16 cellular contexts compared by ENCODE assay signal in genomic region chr7:21850531-21851285, GRCh38.
DNase-seq lines count a peak whose midpoint lies in the region; ATAC-seq, FAIRE-seq and TF ChIP-seq lines count a peak whose summit lies in the region.
"Had no signal": no experiment of that assay in that cellular context is flagged by ENCODE, and none has a peak within 500 bp of the region (broad histone marks: within the 10 kb centered on the region; RNA-seq: fewer than 3 reads in every experiment).

No MANE protein-coding gene starts in this region.

- peaks cover 3% of the 10 kb centered on the region for H3K4me1 Mint-ChIP-seq in progenitor cell of endocrine pancreas (ENCODE audit: low read depth)
- H3K4me1 Mint-ChIP-seq: endodermal cell had no signal

- TF ChIP-seq CTCF in choroid plexus epithelial cell (conservative IDR thresholded peaks at IDR 0.05; ENCODE audit: low read depth, low read length) (no peak), progenitor cell of endocrine pancreas (IDR thresholded peaks at IDR 0.05; ENCODE audit: unreplicated experiment) (no peak)

- H3K9me3 ChIP-seq in GM23248 (ENCODE audit: low read depth) = no peaks in the 10 kb centered on the region
- H3K9me3 ChIP-seq: breast epithelium, heart right ventricle had no signal

- no peaks in the 10 kb centered on the region for H3K36me3 Mint-ChIP-seq in progenitor cell of endocrine pancreas (ENCODE audit: insufficient read depth)

- ATAC-seq in stimulated activated naive CD8-positive, alpha-beta T cell treated with anti-CD3 and anti-CD28 coated beads, Interleukin-15, Interleukin-2, amounts not matched to agents 100 U/mL and 50 U/mL, for 24 hours = no peak
- no peak for ATAC-seq in HG02588 (IDR thresholded peaks at IDR 0.05; ENCODE audit: unreplicated experiment)
- ATAC-seq: heart right ventricle, left lobe of liver had no signal

- peaks cover under 1% of the 10 kb centered on the region for H3K27me3 Mint-ChIP-seq in progenitor cell of endocrine pancreas

- no peak overlapping the region for H3K4me3 Mint-ChIP-seq in progenitor cell of endocrine pancreas (ENCODE audit: low read depth)
- H3K4me3 Mint-ChIP-seq: endodermal cell had no signal

- in situ Hi-C loops in GM23248 (cut with MboI) = no loop called here

- 40% methylated on average over 5 of the region's 5 CpGs for WGBS in GM23248 (ENCODE audit: low coverage in 1 of 2, low lambda C conversion rate in 2 of 2, missing lambda C conversion rate in 2 of 2), 2 experiments

- peaks cover 2% of the 10 kb centered on the region for H3K9me3 Mint-ChIP-seq in progenitor cell of endocrine pancreas (ENCODE audit: low read depth)
- H3K9me3 Mint-ChIP-seq: activated T-cell treated with anti-CD3 and anti-CD28 coated beads, Interleukin-2, amount 50 U/mL, for 4 hours had no signal

- no peaks in the 10 kb centered on the region for H3K79me2 ChIP-seq in GM23248 (ENCODE audit: insufficient read depth)

- FAIRE-seq in GM12892 (lab: Jason Lieb, UNC) = no peak

- peak; percentile 69 for DNase-seq in GM23248
- DNase-seq in RKO (ENCODE audit: low spot score) = peak; percentile 10
- peak; percentile 84 for DNase-seq in choroid plexus epithelial cell (ENCODE audit: low read depth)
- no peak for DNase-seq in progenitor cell of endocrine pancreas (ENCODE audit: low spot score, unreplicated experiment)
- DNase-seq in stimulated activated naive CD8-positive, alpha-beta T cell treated with anti-CD3 and anti-CD28 coated beads, Interleukin-15, Interleukin-2, amounts not matched to agents 100 U/mL and 50 U/mL, for 24 hours = no peak
- no peak for DNase-seq in NCI-H2171 (lab: John Stamatoyannopoulos, UW)
- DNase-seq in GM12892 (ENCODE audit: insufficient read length) = no peak
- DNase-seq: activated CD4-positive, alpha-beta T cell treated with anti-CD3 and anti-CD28 coated beads for 1 hour; activated T-cell treated with anti-CD3 and anti-CD28 coated beads, Interleukin-2, amount 50 U/mL, for 4 hours; endodermal cell; heart right ventricle; NK-92 treated with Interleukin-12 subunit alpha and Interleukin-12 subunit beta, amount 100 ng/mL, for 24 hours had no signal

- H3K4me3 ChIP-seq in GM23248 (no peak overlapping the region), choroid plexus epithelial cell (ENCODE audit: low read depth, low read length) (no peak overlapping the region)
- H3K4me3 ChIP-seq: breast epithelium, heart right ventricle, SK-N-MC had no signal

- no peaks in the 10 kb centered on the region for H3K36me3 ChIP-seq in GM23248 (ENCODE audit: low read depth)
- H3K36me3 ChIP-seq: breast epithelium, heart right ventricle had no signal

- no peaks in the 10 kb centered on the region for H3K9me2 ChIP-seq in GM23248 (ENCODE audit: insufficient read depth)

- H3F3A ChIP-seq in GM23248 (ENCODE audit: insufficient read depth) = no peaks in the 10 kb centered on the region

- no peak overlapping the region for H3K9ac ChIP-seq in GM23248

- no peak overlapping the region for H3K4me2 ChIP-seq in GM23248 (ENCODE audit: unreplicated experiment)

- H3K27ac ChIP-seq in GM23248 = peak overlapping the region; percentile 34; the same call in 1 of the 2 replicates
- H3K27ac ChIP-seq: breast epithelium, heart right ventricle, SK-N-MC had no signal

- H2AFZ ChIP-seq in GM23248 = peak overlapping the region; percentile 64

- H3K27me3 ChIP-seq in GM23248 (replicated peaks; ENCODE audit: insufficient read depth) = no peaks in the 10 kb centered on the region
- H3K27me3 ChIP-seq: breast epithelium, heart right ventricle had no signal

- H3K27ac Mint-ChIP-seq in progenitor cell of endocrine pancreas = peak overlapping the region; percentile 59
- H3K27ac Mint-ChIP-seq: endodermal cell had no signal

- H3K4me1 ChIP-seq in GM23248 (ENCODE audit: insufficient read depth) = no peaks in the 10 kb centered on the region
- H3K4me1 ChIP-seq: breast epithelium, heart right ventricle had no signal

- no peak for TF ChIP-seq POLR2A in GM12892 (IDR thresholded peaks at IDR 0.05; ENCODE audit: low read depth, low read length)

- no peaks in the 10 kb centered on the region for H4K20me1 ChIP-seq in GM23248 (ENCODE audit: insufficient read depth)

Comparison
In these comparisons a context has a peak if more than half of its experiments do, and no peak if none do; other contexts are left out.
1. DNase-seq: peak in GM23248 (single experiment), RKO (single experiment) and choroid plexus epithelial cell (single experiment); none in progenitor cell of endocrine pancreas (single experiment), stimulated activated naive CD8-positive, alpha-beta T cell treated with anti-CD3 and anti-CD28 coated beads, Interleukin-15, Interleukin-2, amounts not matched to agents 100 U/mL and 50 U/mL, for 24 hours (single experiment), NCI-H2171 (single experiment) and GM12892 (single experiment).